ENCODE assay signal across 13 cellular contexts in genomic region chr14:96164861-96165490, GRCh38. TPM values are rescaled to one million over a fixed set of nuclear protein-coding genes. Genes with fewer than 3 reads are reported as not detected.
"Had no signal": no experiment of that assay in that cellular context is flagged by ENCODE, and none has a peak within 500 bp of the region (broad histone marks: within the 10 kb centered on the region; RNA-seq: fewer than 3 reads in every experiment).

No MANE protein-coding gene starts in this region.

- DNase-seq: activated CD4-positive, alpha-beta T cell treated with anti-CD3 and anti-CD28 coated beads, Interleukin-2, amount 50 U/mL, for 48 hours; activated naive CD4-positive, alpha-beta T cell treated with anti-CD3 and anti-CD28 coated beads, Interleukin-2, amount 50 U/mL, for 16 hours; central memory CD4-positive, alpha-beta T cell; effector memory CD8-positive, alpha-beta T cell; hippocampal formation; natural killer cell; nucleus accumbens; right lobe of liver; stimulated activated CD4-positive, alpha-beta T cell treated with anti-CD3 and anti-CD28 coated beads, Interleukin-4, amount 100 ng/mL, for 1 hour; stimulated activated naive CD8-positive, alpha-beta T cell treated with anti-CD3 and anti-CD28 coated beads, Interleukin-15, amount 100 ng/mL, for 72 hours; SW 1271 had no signal

- ATAC-seq: activated CD4-positive, CD25-positive, alpha-beta regulatory T cell treated with anti-CD3 and anti-CD28 coated beads, Interleukin-2, amount 50 U/mL, for 24 hours; activated T-helper 17 cell treated with anti-CD3 and anti-CD28 coated beads, Interleukin-2, amount 50 U/mL, for 72 hours; effector memory CD8-positive, alpha-beta T cell; natural killer cell; right lobe of liver; stimulated activated naive CD8-positive, alpha-beta T cell treated with anti-CD3 and anti-CD28 coated beads, Interleukin-15, amount 100 ng/mL, for 72 hours had no signal

RNA-seq across cellular contexts. Expression of gene BDKRB2, which starts 39.7 kb away (rescaled TPM):
- total RNA-seq: activated T-helper 17 cell treated with anti-CD3 and anti-CD28 coated beads, Interleukin-2, amount 50 U/mL, for 72 hours; natural killer cell had no signal
